Comparison of ENCODE assay signal across 2 cellular contexts in genomic region chr9:94207781-94208180, GRCh38.
A peak's percentile ranks its signal among the peaks of the same experiment; 100 is the strongest.
TF ChIP-seq lines count a peak whose summit lies in the region.

No MANE protein-coding gene starts in this region.

TF ChIP-seq in K562, 482 proteins besides CTCF, POLR2A, EP300 and RAD21 (continued from another document):
- TF ChIP-seq TRIM25 (IDR thresholded peaks at IDR 0.05; ENCODE audit: borderline replicate concordance) (no peak), ESRRA (IDR thresholded peaks at IDR 0.05; ENCODE audit: borderline replicate concordance, low read depth) (no peak), SOX6 (IDR thresholded peaks at IDR 0.05) (no peak), DDX20 (tag; IDR thresholded peaks at IDR 0.05; ENCODE audit: low read depth) (no peak), MNT (conservative IDR thresholded peaks at IDR 0.05) (no peak), CBX5 (IDR thresholded peaks at IDR 0.05; ENCODE audit: borderline replicate concordance, low read depth) (0 out of 2 replicates have a peak, but pooled peaks have one; percentile 40), ZNF384 (IDR thresholded peaks at IDR 0.05; ENCODE audit: low read depth, low read length) (peak; percentile 89), FOXM1 (IDR thresholded peaks at IDR 0.05; ENCODE audit: low read depth) (no peak), FOXM1 (CRISPR knock-in tag; IDR thresholded peaks at IDR 0.05; ENCODE audit: low read depth) (no peak), SIN3B (IDR thresholded peaks at IDR 0.05; ENCODE audit: low read depth) (no peak), PTTG1 (tag; IDR thresholded peaks at IDR 0.05; ENCODE audit: low read depth) (no peak), E2F4 (CRISPR knock-in tag; IDR thresholded peaks at IDR 0.05; ENCODE audit: low read depth) (no peak), SETDB1 (IDR thresholded peaks at IDR 0.05; ENCODE audit: low read length) (no peak), ZNF280A (IDR thresholded peaks at IDR 0.05; ENCODE audit: low read depth, partially characterized antibody) (peak; percentile 48), CBX3 (IDR thresholded peaks at IDR 0.05; ENCODE audit: borderline replicate concordance in 1 of 2, low read length in 2 of 2) (peak in 1 of 2 experiments; percentile 91; a peak in 2 of 3 replicates), NBN (IDR thresholded peaks at IDR 0.05; ENCODE audit: low read depth) (0 out of 2 replicates have a peak, but pooled peaks have one; percentile 33), TCF7 (IDR thresholded peaks at IDR 0.05; ENCODE audit: borderline replicate concordance) (no peak), ZNF707 (CRISPR knock-in tag; conservative IDR thresholded peaks at IDR 0.05) (no peak), ZBED1 (IDR thresholded peaks at IDR 0.05) (no peak), ZBTB33 (CRISPR knock-in tag; IDR thresholded peaks at IDR 0.05) (no peak), ZNF12 (CRISPR knock-in tag; IDR thresholded peaks at IDR 0.05) (no peak), TRIM28 (IDR thresholded peaks at IDR 0.05) (peak; percentile 79; the same call in 1 of the 2 replicates)

TF ChIP-seq in neural cell, 6 proteins besides CTCF, POLR2A, EP300 and RAD21 (continued from another document):
- no peak for TF ChIP-seq REST (IDR thresholded peaks at IDR 0.05; ENCODE audit: borderline replicate concordance)
TF ChIP-seq in neural cell: peak in this region for 1.
